In the genomic region with DNA sequence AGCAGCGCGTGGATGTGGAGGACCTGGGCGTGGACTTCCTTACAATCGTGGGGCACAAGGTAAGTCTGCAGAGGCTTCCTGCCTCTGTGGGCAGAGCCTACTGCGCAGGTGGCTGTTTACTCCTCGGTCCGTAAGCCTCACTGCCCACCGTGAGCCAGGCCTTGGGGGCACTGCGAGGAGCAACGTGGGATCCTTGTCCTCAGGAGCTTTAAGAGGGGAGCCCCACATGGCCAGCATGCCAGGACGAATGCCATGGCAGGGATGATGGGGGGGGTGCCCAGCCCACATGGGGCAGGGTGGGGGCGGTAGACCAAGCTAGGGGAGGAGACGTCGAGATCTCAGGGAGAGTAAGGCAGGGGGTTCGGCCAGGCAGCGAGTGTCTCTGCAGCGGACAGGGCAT, we compare ENCODE assay signal across 24 cellular contexts. TPM values are rescaled to one million over a fixed set of nuclear protein-coding genes. Genes with fewer than 3 reads are reported as not detected.
"Had no signal": no experiment of that assay in that cellular context is flagged by ENCODE, and none has a peak within 500 bp of the region (broad histone marks: within the 10 kb centered on the region; RNA-seq: fewer than 3 reads in every experiment).

No MANE protein-coding gene starts in this region.

- H3K27me3 ChIP-seq: foreskin keratinocyte, heart left ventricle, pancreas, upper lobe of right lung had no signal

- H3K4me3 ChIP-seq: heart left ventricle, pancreas, psoas muscle, thoracic aorta, upper lobe of right lung had no signal

- H3K27ac ChIP-seq: foreskin keratinocyte, heart left ventricle, pancreas, psoas muscle, thoracic aorta, upper lobe of right lung, VCaP had no signal

- DNase-seq: activated CD4-positive, alpha-beta T cell treated with anti-CD3 and anti-CD28 coated beads for 4 hours; activated CD4-positive, alpha-beta T cell treated with anti-CD3 and anti-CD28 coated beads, Interleukin-2, amount 50 U/mL, for 4 hours; activated effector memory CD4-positive, alpha-beta T cell treated with anti-CD3 and anti-CD28 coated beads, Interleukin-2, amount 50 U/mL, for 16 hours; activated naive CD4-positive, alpha-beta T cell treated with anti-CD3 and anti-CD28 coated beads, Interleukin-2, amount 10 ng/mL, durations not matched to agents 7 days and 5 days; activated T-cell treated with anti-CD3 and anti-CD28 coated beads for 4 hours; amniotic stem cell; caudate nucleus; endodermal cell; foreskin keratinocyte; heart left ventricle; immature natural killer cell; kidney; left colon; midbrain; stimulated activated naive CD4-positive, alpha-beta T cell; T-helper 1 cell; T-helper 9 cell; upper lobe of right lung had no signal

- ATAC-seq: esophagus mucosa; foreskin keratinocyte; left colon; naive thymus-derived CD4-positive, alpha-beta T cell; pancreas; psoas muscle; upper lobe of right lung had no signal

RNA-seq across cellular contexts. Expression of a gene that starts 56.3 kb away (rescaled TPM):
- total RNA-seq: endodermal cell; foreskin keratinocyte; naive thymus-derived CD4-positive, alpha-beta T cell had no signal
